Comparison of ENCODE assay signal across 22 cellular contexts in genomic region chr14:105508069-105508468, GRCh38.
"Had no signal": no experiment of that assay in that cellular context is flagged by ENCODE, and none has a peak within 500 bp of the region (broad histone marks: within the 10 kb centered on the region; RNA-seq: fewer than 3 reads in every experiment).

No MANE protein-coding gene starts in this region.

- H2AFZ ChIP-seq: neural progenitor cell had no signal

- H3K9ac ChIP-seq: neural progenitor cell had no signal

- H3K4me3 ChIP-seq: ascending aorta, colonic mucosa, esophagus muscularis mucosa, gastroesophageal sphincter, heart left ventricle, lower lobe of right lung, neural progenitor cell, prostate gland, spleen, thoracic aorta, upper lobe of left lung had no signal

- DNase-seq: activated B cell treated with CpG ODN at 0.5 μM for 24 hours; activated CD4-positive, alpha-beta T cell treated with anti-CD3 and anti-CD28 coated beads for 36 hours; activated CD4-positive, alpha-beta T cell treated with anti-CD3 and anti-CD28 coated beads, Interleukin-2, amount 50 U/mL, for 4 hours; activated CD8-positive, alpha-beta memory T cell treated with anti-CD3 and anti-CD28 coated beads, Interleukin-2, amount 50 U/mL, for 48 hours; activated T-cell treated with anti-CD3 and anti-CD28 coated beads, Interleukin-2, amount 50 U/mL, for 4 hours; brain microvascular endothelial cell; central memory CD4-positive, alpha-beta T cell; colonic mucosa; islet precursor cell; left colon; lower lobe of right lung; spleen; stimulated activated CD4-positive, alpha-beta T cell treated with anti-CD3 and anti-CD28 coated beads, Interleukin-4, amount 100 ng/mL, for 1 hour; stimulated activated naive CD4-positive, alpha-beta T cell had no signal

- H3K4me2 ChIP-seq: neural progenitor cell had no signal

- H3K9me3 ChIP-seq: ascending aorta, colonic mucosa, esophagus muscularis mucosa, gastroesophageal sphincter, heart left ventricle, lower lobe of right lung, prostate gland, spleen, thoracic aorta, upper lobe of left lung had no signal

- H3K36me3 ChIP-seq: ascending aorta, brain microvascular endothelial cell, colonic mucosa, esophagus muscularis mucosa, gastroesophageal sphincter, heart left ventricle, lower lobe of right lung, neural progenitor cell, prostate gland, spleen, thoracic aorta, upper lobe of left lung had no signal

- H3K27ac ChIP-seq: ascending aorta, brain microvascular endothelial cell, colonic mucosa, esophagus muscularis mucosa, gastroesophageal sphincter, heart left ventricle, lower lobe of right lung, neural progenitor cell, prostate gland, spleen, thoracic aorta, upper lobe of left lung had no signal

- H3K4me1 ChIP-seq: ascending aorta, colonic mucosa, esophagus muscularis mucosa, gastroesophageal sphincter, heart left ventricle, lower lobe of right lung, neural progenitor cell, prostate gland, spleen, upper lobe of left lung had no signal

- H3K27me3 ChIP-seq: ascending aorta, brain microvascular endothelial cell, colonic mucosa, upper lobe of left lung had no signal
